ENCODE assay signal across 1 cellular context in genomic region chr1:228165372-228166169, GRCh38.
TF ChIP-seq lines count a peak whose summit lies in the region.

Gene IBA57, plus strand, starts transcription at chr1:228165804. Its CDS starts 13 bp downstream, at chr1:228165817.

TF ChIP-seq in GM12878, 131 proteins besides CTCF, POLR2A, EP300 and RAD21 (continued from another document and continues in another):
- no peak for TF ChIP-seq MLLT1 (IDR thresholded peaks at IDR 0.05)
- TF ChIP-seq USF1 (IDR thresholded peaks at IDR 0.05; ENCODE audit: borderline replicate concordance, extremely low read length, insufficient read depth, low read depth, low read length), result peak; percentile 2
- peak; percentile 90 for TF ChIP-seq NKRF (conservative IDR thresholded peaks at IDR 0.05)
- TF ChIP-seq PAX5 (IDR thresholded peaks at IDR 0.05; ENCODE audit: borderline replicate concordance, low read depth, low read length), result peak; percentile 17; the same call in 1 of the 2 replicates
- TF ChIP-seq CREB1 (IDR thresholded peaks at IDR 0.05; ENCODE audit: low read depth), result peak; percentile 98
- TF ChIP-seq ATF3 (IDR thresholded peaks at IDR 0.05; ENCODE audit: borderline replicate concordance, extremely low read depth, low read depth, low read length), result 0 out of 2 replicates have a peak, but pooled peaks have one; percentile 34
- TF ChIP-seq TBL1XR1 (IDR thresholded peaks at IDR 0.05; ENCODE audit: low read depth, low read length), result peak; percentile 25
- TF ChIP-seq ZBTB4 (CRISPR knock-in tag; IDR thresholded peaks at IDR 0.05), result peak; percentile 92
- peak; percentile 88 for TF ChIP-seq ELK1 (IDR thresholded peaks at IDR 0.05; ENCODE audit: low read depth, low read length)
- TF ChIP-seq ZBTB40 (IDR thresholded peaks at IDR 0.05; ENCODE audit: borderline replicate concordance), result no peak
- peak; percentile 84 for TF ChIP-seq MAX (IDR thresholded peaks at IDR 0.05; ENCODE audit: low read depth, low read length)
- no peak for TF ChIP-seq FOS (IDR thresholded peaks at IDR 0.05; ENCODE audit: borderline replicate concordance, extremely low read depth, insufficient read length)
- TF ChIP-seq PBX3 (IDR thresholded peaks at IDR 0.05; ENCODE audit: insufficient replicate concordance, low read depth, low read length), result peak; percentile 70
- TF ChIP-seq ZSCAN29 (IDR thresholded peaks at IDR 0.05), result peak; percentile 77; the same call in 1 of the 2 replicates
- no peak for TF ChIP-seq CUX1 (IDR thresholded peaks at IDR 0.05; ENCODE audit: insufficient replicate concordance, low read depth, low read length)
- TF ChIP-seq SREBF2 (IDR thresholded peaks at IDR 0.05; ENCODE audit: low read length), result 0 out of 2 replicates have a peak, but pooled peaks have one; percentile 9
- TF ChIP-seq SRF (IDR thresholded peaks at IDR 0.05; ENCODE audit: low read depth in 2 of 2, low read length in 2 of 2), result 0 out of 4 replicates have a peak, but pooled peaks of 1 of the 2 experiments have one; percentile 41
- TF ChIP-seq LARP7 (IDR thresholded peaks at IDR 0.05), result peak; percentile 99
- no peak for TF ChIP-seq STAT3 (IDR thresholded peaks at IDR 0.05; ENCODE audit: low read depth, low read length)
- TF ChIP-seq RELB (IDR thresholded peaks at IDR 0.05; ENCODE audit: low read depth), result 0 out of 2 replicates have a peak, but pooled peaks have one; percentile 14
- TF ChIP-seq MEF2A (IDR thresholded peaks at IDR 0.05; ENCODE audit: insufficient read depth, low read depth, low read length), result 0 out of 2 replicates have a peak, but pooled peaks have one; percentile 3
- no peak for TF ChIP-seq ASH2L (IDR thresholded peaks at IDR 0.05; ENCODE audit: borderline replicate concordance, low read depth)
- no peak; the same call in 1 of the 2 replicates for TF ChIP-seq TARDBP (IDR thresholded peaks at IDR 0.05; ENCODE audit: borderline replicate concordance)
- peak; percentile 75 for TF ChIP-seq SP1 (IDR thresholded peaks at IDR 0.05; ENCODE audit: low read depth, low read length)
- peak; percentile 81 for TF ChIP-seq NRF1 (conservative IDR thresholded peaks at IDR 0.05; ENCODE audit: low read depth, low read length)
- TF ChIP-seq BCL11A (IDR thresholded peaks at IDR 0.05; ENCODE audit: low read depth, low read length), result no peak
- TF ChIP-seq FOXM1 (IDR thresholded peaks at IDR 0.05; ENCODE audit: low read depth, low read length), result no peak
